In the genomic region with DNA sequence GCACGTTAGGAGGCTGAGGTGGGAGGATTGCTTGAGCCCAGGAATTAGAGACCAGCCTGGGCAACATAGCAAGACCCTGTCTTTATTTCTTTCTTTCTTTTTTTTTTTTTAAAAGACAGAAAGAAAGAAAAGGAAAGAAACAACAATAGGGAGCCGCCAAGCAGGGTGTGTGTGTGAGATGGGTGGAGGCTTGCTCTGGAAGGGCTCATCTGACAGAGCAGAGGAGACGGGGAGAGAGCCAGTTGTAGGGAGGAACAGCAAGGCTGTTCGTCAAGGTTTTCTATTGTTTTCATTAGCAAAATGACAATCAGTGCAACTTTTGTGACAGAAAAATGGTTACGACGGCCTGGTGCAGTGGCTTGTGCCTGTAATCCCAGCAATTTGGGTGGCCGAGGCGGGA, we compare ENCODE assay signal across 22 cellular contexts.
DNase-seq lines count a peak whose midpoint lies in the region; ATAC-seq and TF ChIP-seq lines count a peak whose summit lies in the region.
"Had no signal": no experiment of that assay in that cellular context is flagged by ENCODE, and none has a peak within 500 bp of the region (broad histone marks: within the 10 kb centered on the region; RNA-seq: fewer than 3 reads in every experiment).

No MANE protein-coding gene starts in this region.

- no peak for TF ChIP-seq CTCF in psoas muscle (IDR thresholded peaks at IDR 0.05)
- no peak for TF ChIP-seq CTCF in transverse colon (IDR thresholded peaks at IDR 0.05)

- H3K27me3 Mint-ChIP-seq in T-helper 17 cell = no peaks in the 10 kb centered on the region
- H3K27me3 Mint-ChIP-seq: activated CD4-positive, alpha-beta T cell treated with anti-CD3 and anti-CD28 coated beads, Interleukin-2, amount 10 ng/mL, durations not matched to agents 24 days and 14 days; activated naive CD4-positive, alpha-beta T cell treated with anti-CD3 and anti-CD28 coated beads, Interleukin-2, amount 50 U/mL, for 24 hours; stimulated activated naive B cell treated with anti-CD40 and anti-IgM and Interleukin-4, amounts not matched to agents 10 μg/mL and 1 μg/mL and 100 μg/mL, for 72 hours had no signal

- no peak for TF ChIP-seq POLR2A in transverse colon (IDR thresholded peaks at IDR 0.05)

- DNase-seq in adipocyte (ENCODE audit: low read depth) (no peak), left ventricle myocardium superior (no peak), psoas muscle (no peak), transverse colon (no peak), SK-N-DZ (ENCODE audit: low spot score) (no peak), posterior vena cava (ENCODE audit: low spot score) (no peak), T-helper 17 cell (no peak)
- DNase-seq: activated CD4-positive, alpha-beta T cell treated with anti-CD3 and anti-CD28 coated beads, Interleukin-2, amount 10 ng/mL, durations not matched to agents 24 days and 14 days; activated CD8-positive, alpha-beta memory T cell treated with anti-CD3 and anti-CD28 coated beads for 24 hours; activated T-cell treated with anti-CD3 and anti-CD28 coated beads for 4 hours; NCI-H146; NCI-H2107; NCI-H446 treated with DMSO at 0.1 percent for 48 hours; NCI-H82; nucleus accumbens; stimulated activated naive B cell treated with anti-CD40 and anti-IgM and Interleukin-4, amounts not matched to agents 10 μg/mL and 1 μg/mL and 100 μg/mL, for 72 hours had no signal

- H3K27me3 ChIP-seq in adipocyte (replicated peaks; ENCODE audit: control insufficient read depth, insufficient read depth, low read length) (no peaks in the 10 kb centered on the region), psoas muscle (ENCODE audit: insufficient read depth in 3 of 3, low read length in 2 of 3) (no peaks in the 10 kb centered on the region), transverse colon (no peaks in the 10 kb centered on the region)
- H3K27me3 ChIP-seq: breast epithelium, SJSA1 had no signal

- H3K9ac ChIP-seq in adipocyte (ENCODE audit: low read length) = no peak overlapping the region

- H3K4me3 ChIP-seq in adipocyte (ENCODE audit: low read length) (peak overlapping the region; percentile 61), psoas muscle (no peak overlapping the region), transverse colon (no peak overlapping the region)
- H3K4me3 ChIP-seq: breast epithelium, SJSA1 had no signal

- WGBS in psoas muscle, 3 donors = 84 to 88% (median 88%) methylated on average over 8 of the region's 8 CpGs
- WGBS in transverse colon (ENCODE audit: low coverage in 1 of 2), 2 donors = 87 to 100% methylated on average over 1 to 8 of the region's 8 CpGs

- in situ Hi-C loops in transverse colon (cut with MboI; ENCODE audit: low pct_ligation_motif_present in 1 of 4, low pct_unique_long_range_greater_than_20kb in 1 of 4, low sequenced_read_pairs in 3 of 4) = no loop called here

- H3K4me1 ChIP-seq in adipocyte (ENCODE audit: control insufficient read depth, insufficient read depth, low read length) (peaks cover 13% of the 10 kb centered on the region), psoas muscle (no peaks in the 10 kb centered on the region), transverse colon (peaks cover 0 to 5% (median 0%) of the 10 kb centered on the region in 4 donors)
- H3K4me1 ChIP-seq: breast epithelium, SJSA1 had no signal

- peaks cover 2% of the 10 kb centered on the region for H3K36me3 Mint-ChIP-seq in T-helper 17 cell (ENCODE audit: low read depth)
- H3K36me3 Mint-ChIP-seq: activated naive CD4-positive, alpha-beta T cell treated with anti-CD3 and anti-CD28 coated beads, Interleukin-2, amount 50 U/mL, for 24 hours; mesothelial cell of epicardium; stimulated activated naive B cell treated with anti-CD40 and anti-IgM and Interleukin-4, amounts not matched to agents 10 μg/mL and 1 μg/mL and 100 μg/mL, for 72 hours had no signal

- H3K9me3 ChIP-seq in adipocyte (ENCODE audit: control insufficient read depth, low read length) (no peaks in the 10 kb centered on the region), psoas muscle (no peaks in the 10 kb centered on the region), transverse colon (no peaks in the 10 kb centered on the region), T-helper 17 cell (ENCODE audit: control insufficient read depth, low read length, poor library complexity, severe bottlenecking) (no peaks in the 10 kb centered on the region)
- H3K9me3 ChIP-seq: breast epithelium, SJSA1 had no signal

- intact Hi-C loops in left ventricle myocardium superior (cut with micrococcal nuclease) = no loop called here
- intact Hi-C loops in psoas muscle (cut with DNase I) = no loop called here
- intact Hi-C loops in transverse colon (cut with DNase I; ENCODE audit: low total_unique reads) = no loop called here
- intact Hi-C loops in posterior vena cava (cut with DNase I) = no loop called here

- H3K27ac ChIP-seq in psoas muscle = peak overlapping the region; percentile 23
- peak overlapping the region in 3 of 4 donors; percentile 5 to 40 (median 24) for H3K27ac ChIP-seq in transverse colon
- H3K27ac ChIP-seq: breast epithelium, SJSA1 had no signal

- TF ChIP-seq EP300 in transverse colon (IDR thresholded peaks at IDR 0.05; ENCODE audit: low read depth) = no peak

- H3K36me3 ChIP-seq in adipocyte (ENCODE audit: control insufficient read depth, insufficient read depth, low read length, severe bottlenecking) (no peaks in the 10 kb centered on the region), psoas muscle (ENCODE audit: insufficient read depth in 1 of 2, low read depth in 1 of 2) (no peaks in the 10 kb centered on the region), transverse colon (no peaks in the 10 kb centered on the region)
- H3K36me3 ChIP-seq: breast epithelium, SJSA1 had no signal

- H3K4me1 Mint-ChIP-seq in T-helper 17 cell = peaks cover 4% of the 10 kb centered on the region
- H3K4me1 Mint-ChIP-seq: activated naive CD4-positive, alpha-beta T cell treated with anti-CD3 and anti-CD28 coated beads, Interleukin-2, amount 50 U/mL, for 24 hours had no signal

- peak; percentile 20 for ATAC-seq in left ventricle myocardium superior
- no peak for ATAC-seq in psoas muscle
- ATAC-seq in GM19455 (IDR thresholded peaks at IDR 0.05; ENCODE audit: unreplicated experiment) = no peak
- ATAC-seq in T-helper 17 cell = no peak
- ATAC-seq: stimulated activated naive B cell treated with anti-CD40 and anti-IgM and Interleukin-4, amounts not matched to agents 10 μg/mL and 1 μg/mL and 100 μg/mL, for 72 hours had no signal

- H3K27ac Mint-ChIP-seq in T-helper 17 cell = no peak overlapping the region
- H3K27ac Mint-ChIP-seq: activated naive CD4-positive, alpha-beta T cell treated with anti-CD3 and anti-CD28 coated beads, Interleukin-2, amount 50 U/mL, for 24 hours; activated T-helper 2 cell treated with anti-CD3 and anti-CD28 coated beads, Interferon-gamma antibody, Interleukin-2, Interleukin-4, amounts not matched to agents 10 μg/mL and 5 μg/mL and 100 μg/mL, durations not matched to agents 14 hours and 24 hours and 36 hours; stimulated activated naive B cell treated with anti-CD40 and anti-IgM and Interleukin-4, amounts not matched to agents 10 μg/mL and 1 μg/mL and 100 μg/mL, for 72 hours had no signal

- no peak overlapping the region for H3K4me3 Mint-ChIP-seq in T-helper 17 cell
- H3K4me3 Mint-ChIP-seq: activated CD4-positive, alpha-beta T cell treated with anti-CD3 and anti-CD28 coated beads, Interleukin-2, amount 10 ng/mL, durations not matched to agents 24 days and 14 days; activated naive CD4-positive, alpha-beta T cell treated with anti-CD3 and anti-CD28 coated beads, Interleukin-2, amount 50 U/mL, for 24 hours; mesothelial cell of epicardium; stimulated activated naive B cell treated with anti-CD40 and anti-IgM and Interleukin-4, amounts not matched to agents 10 μg/mL and 1 μg/mL and 100 μg/mL, for 72 hours had no signal
